In genomic region chr1:180026556-180026955, GRCh38 we compare ENCODE assay signal across 2 cellular contexts.
TF ChIP-seq lines count a peak whose summit lies in the region.

No MANE protein-coding gene starts in this region.

TF ChIP-seq in SK-N-SH, 30 proteins besides CTCF, POLR2A, EP300 and RAD21:
- TF ChIP-seq CHD2 (IDR thresholded peaks at IDR 0.05; ENCODE audit: low read length, partially characterized antibody), result no peak
- no peak for TF ChIP-seq SMC3 (IDR thresholded peaks at IDR 0.05; ENCODE audit: low read depth, low read length)
- no peak for TF ChIP-seq POLR2AphosphoS5 (IDR thresholded peaks at IDR 0.05; ENCODE audit: low read depth, low read length)
- TF ChIP-seq JUND (IDR thresholded peaks at IDR 0.05), result 0 out of 2 replicates have a peak, but pooled peaks have one; percentile 24
- no peak for TF ChIP-seq ZBTB33 (IDR thresholded peaks at IDR 0.05; ENCODE audit: borderline replicate concordance, low read depth)
- TF ChIP-seq RFX5 (IDR thresholded peaks at IDR 0.05; ENCODE audit: low read length), result no peak
- TF ChIP-seq, protein P1, sequence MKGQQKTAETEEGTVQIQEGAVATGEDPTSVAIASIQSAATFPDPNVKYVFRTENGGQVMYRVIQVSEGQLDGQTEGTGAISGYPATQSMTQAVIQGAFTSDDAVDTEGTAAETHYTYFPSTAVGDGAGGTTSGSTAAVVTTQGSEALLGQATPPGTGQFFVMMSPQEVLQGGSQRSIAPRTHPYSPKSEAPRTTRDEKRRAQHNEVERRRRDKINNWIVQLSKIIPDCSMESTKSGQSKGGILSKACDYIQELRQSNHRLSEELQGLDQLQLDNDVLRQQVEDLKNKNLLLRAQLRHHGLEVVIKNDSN (IDR thresholded peaks at IDR 0.05; ENCODE audit: borderline replicate concordance, low read depth), result no peak
- TF ChIP-seq, protein P2, sequence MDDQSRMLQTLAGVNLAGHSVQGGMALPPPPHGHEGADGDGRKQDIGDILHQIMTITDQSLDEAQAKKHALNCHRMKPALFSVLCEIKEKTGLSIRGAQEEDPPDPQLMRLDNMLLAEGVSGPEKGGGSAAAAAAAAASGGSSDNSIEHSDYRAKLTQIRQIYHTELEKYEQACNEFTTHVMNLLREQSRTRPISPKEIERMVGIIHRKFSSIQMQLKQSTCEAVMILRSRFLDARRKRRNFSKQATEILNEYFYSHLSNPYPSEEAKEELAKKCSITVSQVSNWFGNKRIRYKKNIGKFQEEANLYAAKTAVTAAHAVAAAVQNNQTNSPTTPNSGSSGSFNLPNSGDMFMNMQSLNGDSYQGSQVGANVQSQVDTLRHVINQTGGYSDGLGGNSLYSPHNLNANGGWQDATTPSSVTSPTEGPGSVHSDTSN (IDR thresholded peaks at IDR 0.05), result peak; percentile 41
- TF ChIP-seq SIN3A (IDR thresholded peaks at IDR 0.05; ENCODE audit: borderline replicate concordance, low read depth, low read length), result no peak
- no peak for TF ChIP-seq TAF1 (IDR thresholded peaks at IDR 0.05; ENCODE audit: borderline replicate concordance, low read depth, low read length)
- no peak for TF ChIP-seq FOXM1 (IDR thresholded peaks at IDR 0.05; ENCODE audit: low read depth)
- peak; percentile 61 for TF ChIP-seq TCF12 (IDR thresholded peaks at IDR 0.05)
- no peak for TF ChIP-seq REST (IDR thresholded peaks at IDR 0.05; ENCODE audit: low read depth, low read length)
- TF ChIP-seq GABPA (IDR thresholded peaks at IDR 0.05; ENCODE audit: low read depth), result no peak
- no peak for TF ChIP-seq NFIC (IDR thresholded peaks at IDR 0.05; ENCODE audit: borderline replicate concordance)
- peak; percentile 47; the same call in 1 of the 2 replicates for TF ChIP-seq FOSL2 (IDR thresholded peaks at IDR 0.05; ENCODE audit: borderline replicate concordance, low read depth)

TF ChIP-seq in endothelial cell of umbilical vein, 7 proteins besides CTCF, POLR2A, EP300 and RAD21:
- TF ChIP-seq FOS (IDR thresholded peaks at IDR 0.05; ENCODE audit: borderline replicate concordance, insufficient read depth, low read length) (peak; percentile 84), EZH2 (IDR thresholded peaks at IDR 0.05; ENCODE audit: borderline replicate concordance, low read depth, low read length, severe bottlenecking) (no peak), GATA2 (IDR thresholded peaks at IDR 0.05; ENCODE audit: insufficient read depth, insufficient read length, low read depth, low read length) (no peak), POLR2AphosphoS5 (IDR thresholded peaks at IDR 0.05; ENCODE audit: insufficient read depth, low read depth, low read length) (no peak), MYC (IDR thresholded peaks at IDR 0.05; ENCODE audit: low read depth, low read length) (no peak), JUN (IDR thresholded peaks at IDR 0.05; ENCODE audit: borderline replicate concordance, insufficient read depth, insufficient read length, low read depth) (peak; percentile 91)
- TF ChIP-seq, protein P3, sequence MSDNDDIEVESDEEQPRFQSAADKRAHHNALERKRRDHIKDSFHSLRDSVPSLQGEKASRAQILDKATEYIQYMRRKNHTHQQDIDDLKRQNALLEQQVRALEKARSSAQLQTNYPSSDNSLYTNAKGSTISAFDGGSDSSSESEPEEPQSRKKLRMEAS (IDR thresholded peaks at IDR 0.05; ENCODE audit: insufficient read depth, insufficient read length), result no peak
